ENCODE assay signal across 1 cellular context in the genomic region with DNA sequence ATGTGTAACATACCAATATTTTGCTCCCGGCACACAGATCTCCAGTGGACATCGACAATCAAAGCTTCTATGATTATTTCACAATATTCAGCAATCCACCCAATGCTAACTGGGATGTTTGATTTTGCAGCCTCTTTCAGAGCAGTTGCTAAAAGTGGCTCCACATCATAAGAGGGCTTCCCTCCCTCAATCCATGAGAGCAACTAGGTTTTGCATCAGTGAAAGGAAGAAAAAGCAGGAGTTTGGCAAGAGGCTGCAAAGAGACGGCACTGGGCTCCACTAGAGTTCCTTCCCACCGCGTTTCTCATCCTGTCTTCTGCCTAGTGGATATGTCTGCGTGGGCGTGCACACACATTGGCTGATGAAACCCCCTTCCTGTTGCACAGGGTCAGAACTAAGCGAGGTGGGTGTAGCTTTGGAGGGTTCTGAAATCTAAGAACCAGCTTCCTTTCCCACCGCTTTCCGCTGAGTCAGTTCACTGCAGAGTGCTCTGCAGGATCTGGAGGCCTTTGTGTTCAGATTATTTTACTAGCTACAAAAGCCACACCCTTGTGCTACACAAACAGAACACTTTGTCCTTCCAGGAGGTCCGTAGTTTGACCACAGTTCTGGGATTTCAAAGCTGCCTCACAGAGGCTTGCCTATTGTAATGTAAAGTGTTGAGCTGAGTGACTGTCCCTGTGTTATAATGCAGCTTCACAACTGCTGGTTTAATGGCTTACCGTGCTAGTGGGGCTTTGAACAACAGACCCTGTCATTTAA.
TF ChIP-seq lines count a peak whose summit lies in the region.

No MANE protein-coding gene starts in this region.

TF ChIP-seq in K562, 482 proteins besides CTCF, POLR2A, EP300 and RAD21 (continued from another document and continues in another):
- TF ChIP-seq, protein P1, sequence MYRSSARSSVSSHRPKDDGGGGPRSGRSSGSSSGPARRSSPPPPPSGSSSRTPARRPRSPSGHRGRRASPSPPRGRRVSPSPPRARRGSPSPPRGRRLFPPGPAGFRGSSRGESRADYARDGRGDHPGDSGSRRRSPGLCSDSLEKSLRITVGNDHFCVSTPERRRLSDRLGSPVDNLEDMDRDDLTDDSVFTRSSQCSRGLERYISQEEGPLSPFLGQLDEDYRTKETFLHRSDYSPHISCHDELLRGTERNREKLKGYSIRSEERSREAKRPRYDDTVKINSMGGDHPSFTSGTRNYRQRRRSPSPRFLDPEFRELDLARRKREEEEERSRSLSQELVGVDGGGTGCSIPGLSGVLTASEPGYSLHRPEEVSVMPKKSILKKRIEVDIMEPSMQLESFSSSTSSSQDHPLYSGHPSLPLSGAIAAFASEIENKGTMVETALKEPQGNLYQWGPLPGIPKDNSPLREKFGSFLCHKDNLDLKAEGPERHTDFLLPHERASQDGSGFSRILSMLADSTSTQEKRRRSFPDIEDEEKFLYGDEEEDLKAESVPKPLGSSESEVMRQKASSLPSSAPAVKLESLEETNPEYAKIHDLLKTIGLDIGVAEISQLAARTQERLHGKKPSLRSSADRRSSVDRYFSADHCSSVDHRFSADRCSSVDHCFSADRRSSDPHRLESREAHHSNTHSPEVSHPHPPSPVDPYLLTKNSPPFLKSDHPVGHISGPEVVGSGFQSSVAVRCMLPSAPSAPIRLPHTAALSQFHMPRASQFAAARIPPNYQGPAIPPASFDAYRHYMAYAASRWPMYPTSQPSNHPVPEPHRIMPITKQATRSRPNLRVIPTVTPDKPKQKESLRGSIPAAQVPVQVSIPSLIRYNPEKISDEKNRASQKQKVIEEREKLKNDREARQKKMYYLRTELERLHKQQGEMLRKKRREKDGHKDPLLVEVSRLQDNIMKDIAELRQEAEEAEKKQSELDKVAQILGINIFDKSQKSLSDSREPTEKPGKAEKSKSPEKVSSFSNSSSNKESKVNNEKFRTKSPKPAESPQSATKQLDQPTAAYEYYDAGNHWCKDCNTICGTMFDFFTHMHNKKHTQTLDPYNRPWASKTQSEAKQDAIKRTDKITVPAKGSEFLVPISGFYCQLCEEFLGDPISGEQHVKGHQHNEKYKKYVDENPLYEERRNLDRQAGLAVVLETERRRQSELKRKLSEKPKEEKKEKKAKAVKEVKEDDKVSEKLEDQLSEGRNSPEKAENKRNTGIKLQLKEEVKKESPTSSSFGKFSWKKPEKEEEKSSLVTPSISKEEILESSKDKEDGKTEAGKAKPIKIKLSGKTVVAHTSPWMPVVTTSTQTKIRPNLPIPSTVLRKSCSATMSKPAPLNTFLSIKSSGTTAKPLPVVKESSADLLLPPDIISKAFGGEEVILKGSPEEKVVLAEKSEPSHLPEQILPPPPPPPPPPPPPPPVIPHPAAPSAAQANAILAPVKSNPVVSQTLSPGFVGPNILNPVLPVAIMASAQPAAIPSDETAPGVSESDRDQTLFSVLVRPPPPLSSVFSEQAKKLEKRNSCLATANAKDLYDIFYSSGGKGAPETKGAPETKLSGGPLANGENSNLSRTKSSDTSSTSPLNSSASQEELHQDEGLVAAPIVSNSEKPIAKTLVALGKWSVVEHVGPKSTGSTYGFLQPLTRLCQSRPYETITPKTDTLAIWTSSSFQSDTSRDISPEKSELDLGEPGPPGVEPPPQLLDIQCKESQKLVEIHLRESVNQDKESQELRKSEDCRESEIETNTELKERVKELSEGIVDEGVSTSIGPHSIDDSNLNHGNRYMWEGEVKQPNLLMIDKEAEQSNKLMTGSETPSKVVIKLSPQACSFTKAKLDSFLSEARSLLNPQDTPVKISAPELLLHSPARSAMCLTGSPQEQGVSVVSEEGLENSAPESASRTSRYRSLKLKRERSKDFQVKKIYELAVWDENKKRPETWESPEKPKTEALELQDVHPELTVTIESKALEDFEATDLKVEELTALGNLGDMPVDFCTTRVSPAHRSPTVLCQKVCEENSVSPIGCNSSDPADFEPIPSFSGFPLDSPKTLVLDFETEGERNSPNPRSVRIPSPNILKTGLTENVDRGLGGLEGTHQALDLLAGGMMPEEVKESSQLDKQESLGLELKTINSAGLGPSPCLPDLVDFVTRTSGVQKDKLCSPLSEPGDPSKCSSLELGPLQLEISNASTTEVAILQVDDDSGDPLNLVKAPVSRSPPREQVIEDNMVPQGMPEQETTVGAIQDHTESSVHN (IDR thresholded peaks at IDR 0.05; ENCODE audit: borderline replicate concordance in 1 of 2, low read depth in 1 of 2): peak in 1 of 2 experiments; percentile 70; a peak in 1 of 4 replicates
- TF ChIP-seq NELFE (IDR thresholded peaks at IDR 0.05; ENCODE audit: insufficient read depth, insufficient read length) (no peak), SMARCA4 (IDR thresholded peaks at IDR 0.05) (peak; percentile 78), SRSF1 (IDR thresholded peaks at IDR 0.05; ENCODE audit: low read depth, low read length) (no peak), PURB (CRISPR knock-in tag; IDR thresholded peaks at IDR 0.05; ENCODE audit: low read depth) (no peak), ILF3 (IDR thresholded peaks at IDR 0.05; ENCODE audit: borderline replicate concordance) (no peak), SMAD2 (IDR thresholded peaks at IDR 0.05; ENCODE audit: low read depth, low read length) (no peak), KLF13 (tag; IDR thresholded peaks at IDR 0.05; ENCODE audit: borderline replicate concordance, low read depth) (peak; percentile 63; the same call in 1 of the 2 replicates), ATF1 (CRISPR knock-in tag; IDR thresholded peaks at IDR 0.05) (no peak), ATF1 (tag; IDR thresholded peaks at IDR 0.05) (peak; percentile 49), NCOA2 (IDR thresholded peaks at IDR 0.05; ENCODE audit: partially characterized antibody in 2 of 2) (peak in 1 of 2 experiments; percentile 31), JUND (IDR thresholded peaks at IDR 0.05; ENCODE audit: borderline replicate concordance, low read depth, low read length) (peak; percentile 89), JUND (tag; IDR thresholded peaks at IDR 0.05; ENCODE audit: borderline replicate concordance, low read depth, low read length) (peak; percentile 72; the same call in 1 of the 3 replicates), KAT8 (IDR thresholded peaks at IDR 0.05; ENCODE audit: low read depth) (no peak), ZNF76 (CRISPR knock-in tag; IDR thresholded peaks at IDR 0.05; ENCODE audit: borderline replicate concordance) (no peak), C11orf30 (IDR thresholded peaks at IDR 0.05; ENCODE audit: low read depth) (peak; percentile 99), ZNF444 (CRISPR knock-in tag; IDR thresholded peaks at IDR 0.05) (no peak), NFIX (CRISPR knock-in tag; IDR thresholded peaks at IDR 0.05; ENCODE audit: low read depth) (no peak), NR1H2 (CRISPR knock-in tag; IDR thresholded peaks at IDR 0.05) (no peak), CHD2 (IDR thresholded peaks at IDR 0.05; ENCODE audit: low read depth, low read length) (no peak), U2AF1 (optimal IDR thresholded peaks at IDR 0.05; ENCODE audit: low read depth, low read length) (no peak), ZFPM2 (CRISPR knock-in tag; IDR thresholded peaks at IDR 0.05) (no peak), ZNF644 (tag; IDR thresholded peaks at IDR 0.05; ENCODE audit: low read depth) (no peak), TCF7 (IDR thresholded peaks at IDR 0.05; ENCODE audit: borderline replicate concordance) (no peak), CREB1 (IDR thresholded peaks at IDR 0.05) (peak; percentile 34; the same call in 1 of the 2 replicates), CREB1 (CRISPR knock-in tag; IDR thresholded peaks at IDR 0.05) (no peak), FOXA1 (IDR thresholded peaks at IDR 0.05; ENCODE audit: borderline replicate concordance) (no peak)
- TF ChIP-seq, protein P2, sequence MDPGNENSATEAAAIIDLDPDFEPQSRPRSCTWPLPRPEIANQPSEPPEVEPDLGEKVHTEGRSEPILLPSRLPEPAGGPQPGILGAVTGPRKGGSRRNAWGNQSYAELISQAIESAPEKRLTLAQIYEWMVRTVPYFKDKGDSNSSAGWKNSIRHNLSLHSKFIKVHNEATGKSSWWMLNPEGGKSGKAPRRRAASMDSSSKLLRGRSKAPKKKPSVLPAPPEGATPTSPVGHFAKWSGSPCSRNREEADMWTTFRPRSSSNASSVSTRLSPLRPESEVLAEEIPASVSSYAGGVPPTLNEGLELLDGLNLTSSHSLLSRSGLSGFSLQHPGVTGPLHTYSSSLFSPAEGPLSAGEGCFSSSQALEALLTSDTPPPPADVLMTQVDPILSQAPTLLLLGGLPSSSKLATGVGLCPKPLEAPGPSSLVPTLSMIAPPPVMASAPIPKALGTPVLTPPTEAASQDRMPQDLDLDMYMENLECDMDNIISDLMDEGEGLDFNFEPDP (CRISPR knock-in tag; IDR thresholded peaks at IDR 0.05): no peak
- TF ChIP-seq, protein P3, sequence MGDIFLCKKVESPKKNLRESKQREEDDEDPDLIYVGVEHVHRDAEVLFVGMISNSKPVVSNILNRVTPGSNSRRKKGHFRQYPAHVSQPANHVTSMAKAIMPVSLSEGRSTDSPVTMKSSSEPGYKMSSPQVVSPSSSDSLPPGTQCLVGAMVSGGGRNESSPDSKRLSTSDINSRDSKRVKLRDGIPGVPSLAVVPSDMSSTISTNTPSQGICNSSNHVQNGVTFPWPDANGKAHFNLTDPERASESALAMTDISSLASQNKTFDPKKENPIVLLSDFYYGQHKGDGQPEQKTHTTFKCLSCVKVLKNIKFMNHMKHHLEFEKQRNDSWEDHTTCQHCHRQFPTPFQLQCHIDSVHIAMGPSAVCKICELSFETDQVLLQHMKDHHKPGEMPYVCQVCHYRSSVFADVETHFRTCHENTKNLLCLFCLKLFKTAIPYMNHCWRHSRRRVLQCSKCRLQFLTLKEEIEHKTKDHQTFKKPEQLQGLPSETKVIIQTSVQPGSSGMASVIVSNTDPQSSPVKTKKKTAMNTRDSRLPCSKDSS (IDR thresholded peaks at IDR 0.05; ENCODE audit: low read depth, partially characterized antibody): no peak
- TF ChIP-seq, protein P4, sequence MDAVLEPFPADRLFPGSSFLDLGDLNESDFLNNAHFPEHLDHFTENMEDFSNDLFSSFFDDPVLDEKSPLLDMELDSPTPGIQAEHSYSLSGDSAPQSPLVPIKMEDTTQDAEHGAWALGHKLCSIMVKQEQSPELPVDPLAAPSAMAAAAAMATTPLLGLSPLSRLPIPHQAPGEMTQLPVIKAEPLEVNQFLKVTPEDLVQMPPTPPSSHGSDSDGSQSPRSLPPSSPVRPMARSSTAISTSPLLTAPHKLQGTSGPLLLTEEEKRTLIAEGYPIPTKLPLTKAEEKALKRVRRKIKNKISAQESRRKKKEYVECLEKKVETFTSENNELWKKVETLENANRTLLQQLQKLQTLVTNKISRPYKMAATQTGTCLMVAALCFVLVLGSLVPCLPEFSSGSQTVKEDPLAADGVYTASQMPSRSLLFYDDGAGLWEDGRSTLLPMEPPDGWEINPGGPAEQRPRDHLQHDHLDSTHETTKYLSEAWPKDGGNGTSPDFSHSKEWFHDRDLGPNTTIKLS (IDR thresholded peaks at IDR 0.05; ENCODE audit: borderline replicate concordance, low read depth): no peak; the same call in 1 of the 2 replicates
- TF ChIP-seq, protein P5, sequence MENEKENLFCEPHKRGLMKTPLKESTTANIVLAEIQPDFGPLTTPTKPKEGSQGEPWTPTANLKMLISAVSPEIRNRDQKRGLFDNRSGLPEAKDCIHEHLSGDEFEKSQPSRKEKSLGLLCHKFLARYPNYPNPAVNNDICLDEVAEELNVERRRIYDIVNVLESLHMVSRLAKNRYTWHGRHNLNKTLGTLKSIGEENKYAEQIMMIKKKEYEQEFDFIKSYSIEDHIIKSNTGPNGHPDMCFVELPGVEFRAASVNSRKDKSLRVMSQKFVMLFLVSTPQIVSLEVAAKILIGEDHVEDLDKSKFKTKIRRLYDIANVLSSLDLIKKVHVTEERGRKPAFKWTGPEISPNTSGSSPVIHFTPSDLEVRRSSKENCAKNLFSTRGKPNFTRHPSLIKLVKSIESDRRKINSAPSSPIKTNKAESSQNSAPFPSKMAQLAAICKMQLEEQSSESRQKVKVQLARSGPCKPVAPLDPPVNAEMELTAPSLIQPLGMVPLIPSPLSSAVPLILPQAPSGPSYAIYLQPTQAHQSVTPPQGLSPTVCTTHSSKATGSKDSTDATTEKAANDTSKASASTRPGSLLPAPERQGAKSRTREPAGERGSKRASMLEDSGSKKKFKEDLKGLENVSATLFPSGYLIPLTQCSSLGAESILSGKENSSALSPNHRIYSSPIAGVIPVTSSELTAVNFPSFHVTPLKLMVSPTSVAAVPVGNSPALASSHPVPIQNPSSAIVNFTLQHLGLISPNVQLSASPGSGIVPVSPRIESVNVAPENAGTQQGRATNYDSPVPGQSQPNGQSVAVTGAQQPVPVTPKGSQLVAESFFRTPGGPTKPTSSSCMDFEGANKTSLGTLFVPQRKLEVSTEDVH (IDR thresholded peaks at IDR 0.05; ENCODE audit: low read depth, partially characterized antibody): no peak
- TF ChIP-seq, protein P6, sequence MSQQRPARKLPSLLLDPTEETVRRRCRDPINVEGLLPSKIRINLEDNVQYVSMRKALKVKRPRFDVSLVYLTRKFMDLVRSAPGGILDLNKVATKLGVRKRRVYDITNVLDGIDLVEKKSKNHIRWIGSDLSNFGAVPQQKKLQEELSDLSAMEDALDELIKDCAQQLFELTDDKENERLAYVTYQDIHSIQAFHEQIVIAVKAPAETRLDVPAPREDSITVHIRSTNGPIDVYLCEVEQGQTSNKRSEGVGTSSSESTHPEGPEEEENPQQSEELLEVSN (IDR thresholded peaks at IDR 0.05; ENCODE audit: borderline replicate concordance in 1 of 2, extremely low read depth in 1 of 2, insufficient read depth in 1 of 2, insufficient read length in 1 of 2, low read depth in 1 of 2, low read length in 1 of 2, poor library complexity in 1 of 2, severe bottlenecking in 1 of 2): no peak
- TF ChIP-seq, protein P7, sequence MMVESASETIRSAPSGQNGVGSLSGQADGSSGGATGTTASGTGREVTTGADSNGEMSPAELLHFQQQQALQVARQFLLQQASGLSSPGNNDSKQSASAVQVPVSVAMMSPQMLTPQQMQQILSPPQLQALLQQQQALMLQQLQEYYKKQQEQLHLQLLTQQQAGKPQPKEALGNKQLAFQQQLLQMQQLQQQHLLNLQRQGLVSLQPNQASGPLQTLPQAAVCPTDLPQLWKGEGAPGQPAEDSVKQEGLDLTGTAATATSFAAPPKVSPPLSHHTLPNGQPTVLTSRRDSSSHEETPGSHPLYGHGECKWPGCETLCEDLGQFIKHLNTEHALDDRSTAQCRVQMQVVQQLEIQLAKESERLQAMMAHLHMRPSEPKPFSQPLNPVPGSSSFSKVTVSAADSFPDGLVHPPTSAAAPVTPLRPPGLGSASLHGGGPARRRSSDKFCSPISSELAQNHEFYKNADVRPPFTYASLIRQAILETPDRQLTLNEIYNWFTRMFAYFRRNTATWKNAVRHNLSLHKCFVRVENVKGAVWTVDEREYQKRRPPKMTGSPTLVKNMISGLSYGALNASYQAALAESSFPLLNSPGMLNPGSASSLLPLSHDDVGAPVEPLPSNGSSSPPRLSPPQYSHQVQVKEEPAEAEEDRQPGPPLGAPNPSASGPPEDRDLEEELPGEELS (CRISPR knock-in tag; IDR thresholded peaks at IDR 0.05; ENCODE audit: borderline replicate concordance): no peak
- TF ChIP-seq, protein P8, sequence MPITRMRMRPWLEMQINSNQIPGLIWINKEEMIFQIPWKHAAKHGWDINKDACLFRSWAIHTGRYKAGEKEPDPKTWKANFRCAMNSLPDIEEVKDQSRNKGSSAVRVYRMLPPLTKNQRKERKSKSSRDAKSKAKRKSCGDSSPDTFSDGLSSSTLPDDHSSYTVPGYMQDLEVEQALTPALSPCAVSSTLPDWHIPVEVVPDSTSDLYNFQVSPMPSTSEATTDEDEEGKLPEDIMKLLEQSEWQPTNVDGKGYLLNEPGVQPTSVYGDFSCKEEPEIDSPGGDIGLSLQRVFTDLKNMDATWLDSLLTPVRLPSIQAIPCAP (CRISPR knock-in tag; IDR thresholded peaks at IDR 0.05; ENCODE audit: borderline replicate concordance): no peak
- TF ChIP-seq, protein P9, sequence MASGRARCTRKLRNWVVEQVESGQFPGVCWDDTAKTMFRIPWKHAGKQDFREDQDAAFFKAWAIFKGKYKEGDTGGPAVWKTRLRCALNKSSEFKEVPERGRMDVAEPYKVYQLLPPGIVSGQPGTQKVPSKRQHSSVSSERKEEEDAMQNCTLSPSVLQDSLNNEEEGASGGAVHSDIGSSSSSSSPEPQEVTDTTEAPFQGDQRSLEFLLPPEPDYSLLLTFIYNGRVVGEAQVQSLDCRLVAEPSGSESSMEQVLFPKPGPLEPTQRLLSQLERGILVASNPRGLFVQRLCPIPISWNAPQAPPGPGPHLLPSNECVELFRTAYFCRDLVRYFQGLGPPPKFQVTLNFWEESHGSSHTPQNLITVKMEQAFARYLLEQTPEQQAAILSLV (tag; IDR thresholded peaks at IDR 0.05): peak; percentile 42
